In genomic region chr6:132004668-132005067, GRCh38 we compare ENCODE assay signal across 24 cellular contexts. TPM values are rescaled to one million over a fixed set of nuclear protein-coding genes. Genes with fewer than 3 reads are reported as not detected.
"Had no signal": no experiment of that assay in that cellular context is flagged by ENCODE, and none has a peak within 500 bp of the region (broad histone marks: within the 10 kb centered on the region; RNA-seq: fewer than 3 reads in every experiment).

No MANE protein-coding gene starts in this region.

- H3K4me1 ChIP-seq: lower lobe of right lung, testis, vagina had no signal

- H3K27me3 ChIP-seq: adrenal gland, ascending aorta, cardiac muscle cell, dorsolateral prefrontal cortex, testis, vagina had no signal

- H3K27ac ChIP-seq: adrenal gland, ascending aorta, cardiac muscle cell, coronary artery, lower lobe of right lung, testis, vagina had no signal

- H3K4me3 Mint-ChIP-seq: activated B cell treated with CpG ODN at 0.5 μM for 24 hours; activated naive CD4-positive, alpha-beta T cell treated with anti-CD3 and anti-CD28 coated beads for 36 hours; activated naive CD8-positive, alpha-beta T cell treated with anti-CD3 and anti-CD28 coated beads for 36 hours; activated T-cell treated with anti-CD3 and anti-CD28 coated beads, Interleukin-2, amount 50 U/mL, for 72 hours; brain; natural killer cell treated with Interleukin-12 subunit alpha and Interleukin-12 subunit beta and Interleukin-15 and Interleukin-18, amount 100 ng/mL, for 72 hours had no signal

- H3K4me3 ChIP-seq: adrenal gland, ascending aorta, cardiac muscle cell, coronary artery, dorsolateral prefrontal cortex, lower lobe of right lung, testis, vagina had no signal

- DNase-seq: activated B cell treated with CpG ODN at 0.5 μM for 24 hours; activated naive CD4-positive, alpha-beta T cell treated with anti-CD3 and anti-CD28 coated beads for 36 hours; activated naive CD8-positive, alpha-beta T cell treated with anti-CD3 and anti-CD28 coated beads for 36 hours; activated T-cell treated with anti-CD3 and anti-CD28 coated beads for 4 hours; activated T-cell treated with anti-CD3 and anti-CD28 coated beads, Interleukin-2, amount 50 U/mL, for 72 hours; adrenal gland; cerebellar nuclear complex; dorsolateral prefrontal cortex; effector memory CD4-positive, alpha-beta T cell; glutamatergic neuron; lower lobe of right lung; mesendoderm; right cardiac atrium; stimulated activated CD4-positive, alpha-beta T cell treated with anti-CD3 and anti-CD28 coated beads, Interleukin-2, amount 100 ng/mL, for 48 hours; stimulated activated naive CD4-positive, alpha-beta T cell treated with Interleukin-2 at 50 U/mL for 16 hours; T-helper 2 cell; testis; trophoblast cell had no signal

- H3K27me3 Mint-ChIP-seq: activated B cell treated with CpG ODN at 0.5 μM for 24 hours; activated naive CD8-positive, alpha-beta T cell treated with anti-CD3 and anti-CD28 coated beads for 36 hours; brain; natural killer cell treated with Interleukin-12 subunit alpha and Interleukin-12 subunit beta and Interleukin-15 and Interleukin-18, amount 100 ng/mL, for 72 hours had no signal

- ATAC-seq: activated T-cell treated with anti-CD3 and anti-CD28 coated beads, Interleukin-2, amount 50 U/mL, for 72 hours; lower lobe of right lung; natural killer cell treated with Interleukin-12 subunit alpha and Interleukin-12 subunit beta and Interleukin-15 and Interleukin-18, amount 100 ng/mL, for 72 hours; right cardiac atrium had no signal

- H3K27ac Mint-ChIP-seq: activated B cell treated with CpG ODN at 0.5 μM for 24 hours; activated naive CD4-positive, alpha-beta T cell treated with anti-CD3 and anti-CD28 coated beads for 36 hours; activated naive CD8-positive, alpha-beta T cell treated with anti-CD3 and anti-CD28 coated beads for 36 hours; activated T-cell treated with anti-CD3 and anti-CD28 coated beads, Interleukin-2, amount 50 U/mL, for 72 hours; natural killer cell treated with Interleukin-12 subunit alpha and Interleukin-12 subunit beta and Interleukin-15 and Interleukin-18, amount 100 ng/mL, for 72 hours had no signal

- H3K4me1 Mint-ChIP-seq: activated naive CD8-positive, alpha-beta T cell treated with anti-CD3 and anti-CD28 coated beads for 36 hours had no signal

RNA-seq across cellular contexts. Expression of gene CCN2, which starts 53.5 kb away (rescaled TPM):
- total RNA-seq: activated naive CD4-positive, alpha-beta T cell treated with anti-CD3 and anti-CD28 coated beads for 36 hours; activated naive CD8-positive, alpha-beta T cell treated with anti-CD3 and anti-CD28 coated beads for 36 hours; activated T-cell treated with anti-CD3 and anti-CD28 coated beads, Interleukin-2, amount 50 U/mL, for 72 hours; natural killer cell treated with Interleukin-12 subunit alpha and Interleukin-12 subunit beta and Interleukin-15 and Interleukin-18, amount 100 ng/mL, for 72 hours had no signal
